In the genomic region with DNA sequence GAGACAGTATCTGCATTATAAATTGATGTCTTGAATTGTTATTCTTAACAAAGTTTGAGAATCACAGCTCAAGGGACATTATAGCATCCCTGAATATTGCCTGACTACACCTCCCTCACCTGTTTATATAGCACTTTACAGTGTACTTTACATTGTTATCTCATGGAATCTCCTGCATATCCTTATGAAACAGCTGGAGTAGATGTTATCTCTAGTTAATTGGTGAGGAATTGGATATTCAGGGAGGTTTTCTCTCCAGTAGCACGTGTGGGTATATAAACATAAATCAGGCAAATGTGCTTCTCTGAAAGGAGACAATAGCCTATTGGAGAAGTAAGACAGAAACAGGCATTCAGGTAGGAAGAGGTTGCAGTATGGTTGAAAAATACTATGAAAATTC, we compare ENCODE assay signal across 24 cellular contexts.
DNase-seq lines count a peak whose midpoint lies in the region; ATAC-seq, FAIRE-seq and TF ChIP-seq lines count a peak whose summit lies in the region.
"Had no signal": no experiment of that assay in that cellular context is flagged by ENCODE, and none has a peak within 500 bp of the region (broad histone marks: within the 10 kb centered on the region; RNA-seq: fewer than 3 reads in every experiment).

No MANE protein-coding gene starts in this region.

- DNase-seq in NCI-H2171 (lab: John Stamatoyannopoulos, UW) (peak; percentile 43), endothelial cell of umbilical vein (ENCODE audit: low read depth, low spot score) (peak; percentile 4), ACHN (no peak)
- no peak for DNase-seq in stimulated activated naive B cell treated with anti-CD40 and anti-IgM and Interleukin-4, amounts not matched to agents 10 μg/mL and 1 μg/mL and 100 μg/mL, for 72 hours
- no peak for DNase-seq in activated effector memory CD4-positive, alpha-beta T cell treated with Interleukin-2 at 50 U/mL for 16 hours
- DNase-seq: CD8-positive, alpha-beta T cell; Kasumi-1; NCI-H1092 treated with DMSO at 0.1 percent for 48 hours; NCI-H1436; NCI-H2029; NCI-H345; NCI-H510A treated with DMSO at 0.1 percent for 48 hours; NCI-H82; PC-9; T-helper 1 cell had no signal

- H3K4me1 Mint-ChIP-seq in stimulated activated naive B cell treated with anti-CD40 and anti-IgM and Interleukin-4, amounts not matched to agents 10 μg/mL and 1 μg/mL and 100 μg/mL, for 72 hours: no peaks in the 10 kb centered on the region
- H3K4me1 Mint-ChIP-seq: B cell had no signal

- in situ Hi-C loops in ACHN (cut with HindIII; ENCODE audit: low pct_ligation_motif_present, low pct_unique_long_range_greater_than_20kb, low sequenced_read_pairs): no loop called here

- H3K4me3 ChIP-seq in HEK293 (ENCODE audit: low read depth, low read length) (no peak overlapping the region), endothelial cell of umbilical vein (replicated peaks in 1 of 3; ENCODE audit: insufficient read depth in 1 of 3, low read depth in 1 of 3, low read length in 3 of 3) (no peak overlapping the region)
- H3K4me3 ChIP-seq: K562, PC-9, SJCRH30 had no signal

- no peak for TF ChIP-seq CTCF in HEK293 (tag by site-specific recombination; IDR thresholded peaks at IDR 0.05)
- TF ChIP-seq CTCF in endothelial cell of umbilical vein (IDR thresholded peaks at IDR 0.05; ENCODE audit: extremely low read depth in 1 of 2, insufficient read depth in 1 of 2, low read depth in 1 of 2, low read length in 2 of 2): no peak

- H3K4me2 ChIP-seq in endothelial cell of umbilical vein (ENCODE audit: insufficient read depth, low read length): no peak overlapping the region
- H3K4me2 ChIP-seq: PC-9 had no signal

- H3K9me3 ChIP-seq in HEK293 (ENCODE audit: control insufficient read depth, insufficient read depth, low read depth, low read length): no peaks in the 10 kb centered on the region
- no peaks in the 10 kb centered on the region for H3K9me3 ChIP-seq in endothelial cell of umbilical vein (replicated peaks; ENCODE audit: control insufficient read depth, insufficient read depth, low read length)
- H3K9me3 ChIP-seq: SJCRH30 had no signal

- CTCF ChIA-PET in HEK293 (lab: Yijun Ruan, JAX): no interaction called here
- CTCF ChIA-PET in endothelial cell of umbilical vein (lab: Charles Lee): interaction anchor here (1.5 kb wide), 1 partner anchor 9 kb away, joined by 5 read pairs; no protein-coding TSS in a partner anchor

- H3K79me2 ChIP-seq in endothelial cell of umbilical vein (ENCODE audit: control insufficient read depth, insufficient read depth, low read length): no peaks in the 10 kb centered on the region

- POLR2A ChIA-PET in HEK293 (lab: Yijun Ruan, JAX): interaction anchor here (1.4 kb wide), 1 partner anchor 168 kb away, joined by 4 read pairs; a partner anchor contains a TSS
- POLR2A ChIA-PET in endothelial cell of umbilical vein (lab: Charles Lee): no interaction called here

- no peaks in the 10 kb centered on the region for H4K20me1 ChIP-seq in endothelial cell of umbilical vein (replicated peaks; ENCODE audit: control insufficient read depth, extremely low read depth, insufficient read depth, low read length)

- H3K27ac ChIP-seq in HEK293 (ENCODE audit: extremely low read depth, low read depth, low read length) (no peak overlapping the region), endothelial cell of umbilical vein (ENCODE audit: insufficient read depth, low read depth, low read length) (no peak overlapping the region)
- H3K27ac ChIP-seq: C4-2B, PC-9, SJCRH30 had no signal

- dilution Hi-C loops in endothelial cell of umbilical vein (cut with MboI; ENCODE audit: extremely low pct_ligation_motif_present, low sequenced_read_pairs): no loop called here

- H3K36me3 ChIP-seq in HEK293 (ENCODE audit: control insufficient read depth in 2 of 2, insufficient read depth in 1 of 2, low read length in 2 of 2) (no peaks in the 10 kb centered on the region), endothelial cell of umbilical vein (ENCODE audit: control insufficient read depth in 2 of 2, extremely low read depth in 1 of 2, insufficient read depth in 2 of 2, low read length in 2 of 2) (no peaks in the 10 kb centered on the region)
- H3K36me3 ChIP-seq: SJCRH30 had no signal

- TF ChIP-seq POLR2A in endothelial cell of umbilical vein (IDR thresholded peaks at IDR 0.05; ENCODE audit: low read depth, low read length): no peak

- H3K27ac Mint-ChIP-seq in stimulated activated naive B cell treated with anti-CD40 and anti-IgM and Interleukin-4, amounts not matched to agents 10 μg/mL and 1 μg/mL and 100 μg/mL, for 72 hours: no peak overlapping the region
- H3K27ac Mint-ChIP-seq: B cell; CD8-positive, alpha-beta T cell had no signal

- no peaks in the 10 kb centered on the region for H3K9me3 Mint-ChIP-seq in stimulated activated naive B cell treated with anti-CD40 and anti-IgM and Interleukin-4, amounts not matched to agents 10 μg/mL and 1 μg/mL and 100 μg/mL, for 72 hours
- H3K9me3 Mint-ChIP-seq: CD8-positive, alpha-beta T cell had no signal

- no peak overlapping the region for H2AFZ ChIP-seq in endothelial cell of umbilical vein (ENCODE audit: low read depth, low read length)
- H2AFZ ChIP-seq: PC-9 had no signal

- no peaks in the 10 kb centered on the region for H3K36me3 Mint-ChIP-seq in stimulated activated naive B cell treated with anti-CD40 and anti-IgM and Interleukin-4, amounts not matched to agents 10 μg/mL and 1 μg/mL and 100 μg/mL, for 72 hours
- H3K36me3 Mint-ChIP-seq: CD8-positive, alpha-beta T cell had no signal

- H3K4me1 ChIP-seq in HEK293 (ENCODE audit: control insufficient read depth, insufficient read depth, low read length): no peaks in the 10 kb centered on the region
- no peaks in the 10 kb centered on the region for H3K4me1 ChIP-seq in endothelial cell of umbilical vein (ENCODE audit: control insufficient read depth, extremely low read depth, insufficient read depth, low read length)

- peaks cover 0 to 4% of the 10 kb centered on the region in 2 experiments for H3K27me3 ChIP-seq in endothelial cell of umbilical vein (ENCODE audit: control insufficient read depth in 2 of 2, insufficient read depth in 2 of 2, low read length in 2 of 2)
- H3K27me3 ChIP-seq: SJCRH30 had no signal

- H3K4me3 Mint-ChIP-seq in stimulated activated naive B cell treated with anti-CD40 and anti-IgM and Interleukin-4, amounts not matched to agents 10 μg/mL and 1 μg/mL and 100 μg/mL, for 72 hours: no peak overlapping the region
- H3K4me3 Mint-ChIP-seq: B cell; CD8-positive, alpha-beta T cell had no signal

- ATAC-seq in GM21529 (IDR thresholded peaks at IDR 0.05; ENCODE audit: unreplicated experiment): no peak
- no peak for ATAC-seq in stimulated activated naive B cell treated with anti-CD40 and anti-IgM and Interleukin-4, amounts not matched to agents 10 μg/mL and 1 μg/mL and 100 μg/mL, for 72 hours (replicated peaks)
- ATAC-seq: CD8-positive, alpha-beta T cell; K562; Right ventricle myocardium inferior had no signal

- FAIRE-seq in endothelial cell of umbilical vein (lab: Jason Lieb, UNC): no peak
- FAIRE-seq: H54, HTR-8/SVneo, K562 had no signal

- no peak overlapping the region for H3K9ac ChIP-seq in endothelial cell of umbilical vein (replicated peaks; ENCODE audit: extremely low read depth, insufficient read depth, low read length)

- intact Hi-C loops in endothelial cell of umbilical vein (cut with micrococcal nuclease): no loop called here

- H3K9me1 ChIP-seq in endothelial cell of umbilical vein (replicated peaks; ENCODE audit: control insufficient read depth, extremely low read depth, insufficient read depth, low read length): no peaks in the 10 kb centered on the region

- H3K27me3 Mint-ChIP-seq in stimulated activated naive B cell treated with anti-CD40 and anti-IgM and Interleukin-4, amounts not matched to agents 10 μg/mL and 1 μg/mL and 100 μg/mL, for 72 hours: no peaks in the 10 kb centered on the region
- H3K27me3 Mint-ChIP-seq: B cell had no signal

- no TSS peak for BruUV-seq in endothelial cell of umbilical vein (replicated peaks; lab: Mats Ljungman, UMichigan)

TF ChIP-seq in HEK293, 187 proteins besides CTCF, POLR2A, EP300 and RAD21 (continues in another document):
- TF ChIP-seq ZNF555 (tag by site-specific recombination; conservative IDR thresholded peaks at IDR 0.05): no peak
- no peak for TF ChIP-seq ZBTB1 (tag by site-specific recombination; IDR thresholded peaks at IDR 0.05)
- no peak for TF ChIP-seq ZNF175 (tag by site-specific recombination; IDR thresholded peaks at IDR 0.05)
- TF ChIP-seq ZNF626 (tag by site-specific recombination; IDR thresholded peaks at IDR 0.05): no peak
- TF ChIP-seq ZNF335 (tag by site-specific recombination; conservative IDR thresholded peaks at IDR 0.05): peak; percentile 52
- no peak for TF ChIP-seq ZNF341 (tag by site-specific recombination; IDR thresholded peaks at IDR 0.05; ENCODE audit: low read depth)
- TF ChIP-seq WT1 (tag by site-specific recombination; IDR thresholded peaks at IDR 0.05): peak; percentile 46; the same call in 1 of the 2 replicates

TF ChIP-seq in endothelial cell of umbilical vein, 7 proteins besides CTCF, POLR2A, EP300 and RAD21:
- TF ChIP-seq MYC (IDR thresholded peaks at IDR 0.05; ENCODE audit: low read depth, low read length) (no peak), FOS (IDR thresholded peaks at IDR 0.05; ENCODE audit: borderline replicate concordance, insufficient read depth, low read length) (no peak), JUN (IDR thresholded peaks at IDR 0.05; ENCODE audit: borderline replicate concordance, insufficient read depth, insufficient read length, low read depth) (no peak), GATA2 (IDR thresholded peaks at IDR 0.05; ENCODE audit: insufficient read depth, insufficient read length, low read depth, low read length) (no peak), POLR2AphosphoS5 (IDR thresholded peaks at IDR 0.05; ENCODE audit: insufficient read depth, low read depth, low read length) (no peak), EZH2 (IDR thresholded peaks at IDR 0.05; ENCODE audit: borderline replicate concordance, low read depth, low read length, severe bottlenecking) (no peak)
- TF ChIP-seq, protein P1, sequence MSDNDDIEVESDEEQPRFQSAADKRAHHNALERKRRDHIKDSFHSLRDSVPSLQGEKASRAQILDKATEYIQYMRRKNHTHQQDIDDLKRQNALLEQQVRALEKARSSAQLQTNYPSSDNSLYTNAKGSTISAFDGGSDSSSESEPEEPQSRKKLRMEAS (IDR thresholded peaks at IDR 0.05; ENCODE audit: insufficient read depth, insufficient read length): no peak

Comparison
In these comparisons a context has a peak if more than half of its experiments do, and no peak if none do; other contexts are left out.
1. DNase-seq: peak in NCI-H2171 (single experiment) and endothelial cell of umbilical vein (single experiment); none in stimulated activated naive B cell treated with anti-CD40 and anti-IgM and Interleukin-4, amounts not matched to agents 10 μg/mL and 1 μg/mL and 100 μg/mL, for 72 hours (single experiment), ACHN (single experiment) and activated effector memory CD4-positive, alpha-beta T cell treated with Interleukin-2 at 50 U/mL for 16 hours (single experiment).